In genomic region chr3:46948830-46949671, GRCh38 we compare ENCODE assay signal across 8 cellular contexts. TPM values are rescaled to one million over a fixed set of nuclear protein-coding genes. Genes with fewer than 3 reads are reported as not detected.
A peak's percentile ranks its signal among the peaks of the same experiment; 100 is the strongest.
DNase-seq lines count a peak whose midpoint lies in the region; ATAC-seq and TF ChIP-seq lines count a peak whose summit lies in the region.

No MANE protein-coding gene starts in this region.

- CTCF ChIA-PET in MCF 10A (lab: Yijun Ruan, JAX) = interaction anchor here (0.6 to 4.8 kb wide), 4 partner anchors 13 to 840 kb away, joined by 3 to 25 read pairs (median 3); no protein-coding TSS in a partner anchor
- CTCF ChIA-PET in mammary epithelial cell (lab: Charles Lee; ENCODE audit: low non-redundant PET) = no interaction called here

- H3K36me3 ChIP-seq in mammary epithelial cell (ENCODE audit: insufficient read depth, low read length) = peaks cover 1% of the 10 kb centered on the region
- H3K36me3 ChIP-seq in tibial nerve = peaks cover 0 to 11% (median 0%) of the 10 kb centered on the region in 3 donors

- peak overlapping the region; percentile 36 for H3K27ac Mint-ChIP-seq in MCF 10A (ENCODE audit: low read depth, unreplicated experiment)
- peak overlapping the region; percentile 40 for H3K27ac Mint-ChIP-seq in endothelial cell (ENCODE audit: unreplicated experiment)

- DNase-seq in MCF 10A (ENCODE audit: unreplicated experiment) = no peak
- no peak for DNase-seq in mammary epithelial cell
- DNase-seq in NCI-H69 (lab: John Stamatoyannopoulos, UW) = peak; percentile 7
- peak; percentile 38 for DNase-seq in endothelial cell (ENCODE audit: low spot score)
- DNase-seq in sciatic nerve (ENCODE audit: low spot score) = no peak
- DNase-seq in tibial nerve (ENCODE audit: low spot score in 2 of 2) = no peak
- no peak for DNase-seq in SW 1271 (lab: John Stamatoyannopoulos, UW)

- ATAC-seq in sciatic nerve (peak; percentile 44), GM21825 (IDR thresholded peaks at IDR 0.05; ENCODE audit: unreplicated experiment) (no peak)

- H3K4me2 ChIP-seq in mammary epithelial cell (ENCODE audit: insufficient read depth, low read depth, low read length) = no peak overlapping the region

- no peak for TF ChIP-seq EP300 in tibial nerve (IDR thresholded peaks at IDR 0.05)

- peaks cover 52% of the 10 kb centered on the region for H3K4me1 ChIP-seq in mammary epithelial cell (ENCODE audit: insufficient read depth, low read length)
- peaks cover 0 to 86% (median 65%) of the 10 kb centered on the region in 4 donors for H3K4me1 ChIP-seq in tibial nerve

- peaks cover 5% of the 10 kb centered on the region for H4K20me1 ChIP-seq in mammary epithelial cell (ENCODE audit: insufficient read depth, low read length)

- POLR2A ChIA-PET in MCF 10A (lab: Yijun Ruan, JAX) = interaction anchor here (1.0 to 3.1 kb wide), 3 partner anchors 9 to 27 kb away, joined by 3 to 34 read pairs (median 18); partner anchors contain the start of gene CCDC12

- in situ Hi-C loops in mammary epithelial cell (cut with MboI; ENCODE audit: low sequenced_read_pairs in 2 of 2) = no loop called here

- H3K27me3 ChIP-seq in mammary epithelial cell (ENCODE audit: insufficient read depth, low read length) (no peaks in the 10 kb centered on the region), tibial nerve (no peaks in the 10 kb centered on the region)

- H3K4me3 ChIP-seq in mammary epithelial cell (replicated peaks in 1 of 3; ENCODE audit: insufficient read depth in 1 of 3, low read depth in 2 of 3, low read length in 3 of 3) (no peak overlapping the region), tibial nerve (no peak overlapping the region)

- dilution Hi-C loops in mammary epithelial cell (cut with HindIII; ENCODE audit: low sequenced_read_pairs) = loop anchor here (5.0 kb wide), 1 partner anchor 73 kb away; no protein-coding TSS in a partner anchor

- H3K27ac ChIP-seq in mammary epithelial cell (ENCODE audit: insufficient read depth, low read depth, low read length) (no peak overlapping the region), tibial nerve (peak overlapping the region in 2 of 4 donors; percentile 22 to 71)

- intact Hi-C loops in MCF 10A (cut with micrococcal nuclease) = no loop called here
- intact Hi-C loops in mammary epithelial cell (cut with micrococcal nuclease) = no loop called here
- intact Hi-C loops in sciatic nerve (cut with DNase I) = no loop called here

- no peak overlapping the region for H3K9ac ChIP-seq in mammary epithelial cell (ENCODE audit: insufficient read depth, low read length)

- H3K4me1 Mint-ChIP-seq in MCF 10A (ENCODE audit: insufficient read depth, unreplicated experiment) (peaks cover 60% of the 10 kb centered on the region), endothelial cell (ENCODE audit: unreplicated experiment) (peaks cover 78% of the 10 kb centered on the region)

- WGBS in mammary epithelial cell (ENCODE audit: low coverage, missing lambda C conversion rate) = 81% methylated on average over 4 of the region's 6 CpGs
- 41 to 58% methylated on average over 6 of the region's 6 CpGs for WGBS in tibial nerve, 2 donors

- H3K79me2 ChIP-seq in mammary epithelial cell (ENCODE audit: insufficient read depth, low read length) = peaks cover 94% of the 10 kb centered on the region

- H3K4me3 Mint-ChIP-seq in MCF 10A (ENCODE audit: unreplicated experiment) = no peak overlapping the region
- no peak overlapping the region for H3K4me3 Mint-ChIP-seq in endothelial cell (ENCODE audit: unreplicated experiment)

- no TSS peak for BruUV-seq in MCF 10A (replicated peaks; lab: Mats Ljungman, UMichigan)
- BruUV-seq in mammary epithelial cell (replicated peaks; lab: Mats Ljungman, UMichigan) = no TSS peak

- no peaks in the 10 kb centered on the region for H3K9me3 Mint-ChIP-seq in MCF 10A (ENCODE audit: unreplicated experiment)
- no peaks in the 10 kb centered on the region for H3K9me3 Mint-ChIP-seq in endothelial cell (ENCODE audit: unreplicated experiment)

- H3K9me3 ChIP-seq in mammary epithelial cell (replicated peaks; ENCODE audit: insufficient read depth, low read length) (no peaks in the 10 kb centered on the region), tibial nerve (no peaks in the 10 kb centered on the region)

- H3K27me3 Mint-ChIP-seq in MCF 10A (ENCODE audit: insufficient read depth, unreplicated experiment) (no peaks in the 10 kb centered on the region), endothelial cell (ENCODE audit: unreplicated experiment) (peaks cover under 1% of the 10 kb centered on the region)

- no peak for TF ChIP-seq POLR2A in tibial nerve (IDR thresholded peaks at IDR 0.05)

- TF ChIP-seq CTCF in MCF 10A (IDR thresholded peaks at IDR 0.05; ENCODE audit: unreplicated experiment) (no peak), mammary epithelial cell (conservative IDR thresholded peaks at IDR 0.05 in 1 of 2, IDR thresholded peaks at IDR 0.05 in 1 of 2; ENCODE audit: extremely low read depth in 1 of 2, insufficient read depth in 1 of 2, low read depth in 1 of 2, low read length in 2 of 2) (no peak), endothelial cell (IDR thresholded peaks at IDR 0.05; ENCODE audit: unreplicated experiment) (no peak), tibial nerve (IDR thresholded peaks at IDR 0.05) (no peak)

- peaks cover 6% of the 10 kb centered on the region for H3K36me3 Mint-ChIP-seq in MCF 10A (ENCODE audit: insufficient read depth, unreplicated experiment)
- peaks cover 30% of the 10 kb centered on the region for H3K36me3 Mint-ChIP-seq in endothelial cell (ENCODE audit: low read depth, unreplicated experiment)

- no peak overlapping the region for H2AFZ ChIP-seq in mammary epithelial cell (ENCODE audit: low read depth, low read length)

RNA-seq across cellular contexts. Expression of gene CCDC12, which starts 27.5 kb away (rescaled TPM):
- total RNA-seq in MCF 10A (2022) (43.9 and 45.9 TPM in 2 replicates), mammary epithelial cell (10 to 100 TPM; 17.8 to 42.1 TPM), endothelial cell (ENCODE audit: unreplicated experiment) (36.3 TPM), sciatic nerve (40.9 TPM), tibial nerve (10 to 100 TPM; 36.9 to 59.4 (median 50.2) TPM)
- 31.4 TPM for polyA plus RNA-seq in mammary epithelial cell
- 19.6 TPM for polyA minus RNA-seq in mammary epithelial cell

RNA-seq across cellular contexts. Expression of gene NBEAL2, which starts 30.4 kb away (rescaled TPM):
- 14.2 and 20.2 TPM in 2 replicates for total RNA-seq in MCF 10A (2022)
- total RNA-seq in mammary epithelial cell = 10 to 100 TPM; 21.3 to 42.3 TPM
- polyA plus RNA-seq in mammary epithelial cell = 24.6 TPM
- 63.5 TPM for polyA minus RNA-seq in mammary epithelial cell
- total RNA-seq in endothelial cell (ENCODE audit: unreplicated experiment) = 202 TPM
- total RNA-seq in sciatic nerve = 44.0 TPM
- total RNA-seq in tibial nerve = 10 to 100 TPM; 25.3 to 92.1 (median 26.6) TPM

Comparison
In these comparisons a context has a peak if more than half of its experiments do, and no peak if none do; other contexts are left out.
1. DNase-seq: peak in NCI-H69 (single experiment) and endothelial cell (single experiment); none in MCF 10A (single experiment), mammary epithelial cell (single experiment), sciatic nerve (single experiment), tibial nerve (0 of 2) and SW 1271 (0 of 2).